20 cellular contexts compared by ENCODE assay signal in the genomic region with DNA sequence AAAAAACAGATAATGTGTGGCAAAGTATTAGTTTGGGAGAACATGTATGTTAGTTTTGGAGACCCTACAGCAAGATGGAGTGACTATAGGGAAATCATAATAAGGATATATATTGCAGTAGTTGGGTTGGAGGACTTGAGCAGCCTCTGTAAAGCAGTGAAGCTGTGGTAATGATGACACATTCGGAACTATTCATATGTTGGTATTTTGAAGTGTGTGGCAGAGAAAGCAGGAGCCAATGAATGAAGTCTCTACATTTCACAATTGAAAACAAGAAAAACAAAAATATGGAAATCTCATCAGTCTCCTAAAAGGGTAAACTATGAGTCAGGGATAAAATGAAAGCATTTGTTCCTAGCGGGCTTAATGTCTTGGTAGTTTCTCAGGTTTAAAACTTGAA.
DNase-seq lines count a peak whose midpoint lies in the region; ATAC-seq, FAIRE-seq and TF ChIP-seq lines count a peak whose summit lies in the region.
"Had no signal": no experiment of that assay in that cellular context is flagged by ENCODE, and none has a peak within 500 bp of the region (broad histone marks: within the 10 kb centered on the region; RNA-seq: fewer than 3 reads in every experiment).

No MANE protein-coding gene starts in this region.

- no peaks in the 10 kb centered on the region for H3K9me3 ChIP-seq in astrocyte (ENCODE audit: insufficient read depth, low read depth, low read length)
- H3K9me3 ChIP-seq: A549 had no signal

- H3K27me3 ChIP-seq in astrocyte (ENCODE audit: insufficient read depth, low read length): no peaks in the 10 kb centered on the region

- H3K36me3 Mint-ChIP-seq in astrocyte (ENCODE audit: low read depth, unreplicated experiment): no peaks in the 10 kb centered on the region
- H3K36me3 Mint-ChIP-seq: activated naive CD4-positive, alpha-beta T cell treated with anti-CD3 and anti-CD28 coated beads, Interleukin-2, amount 10 ng/mL, durations not matched to agents 7 days and 5 days; naive B cell had no signal

- H3K79me2 ChIP-seq in astrocyte (ENCODE audit: insufficient read depth, low read length): no peaks in the 10 kb centered on the region

- peaks cover 18% of the 10 kb centered on the region for H3K4me1 ChIP-seq in astrocyte (ENCODE audit: insufficient read depth, low read length)

- H3K27ac ChIP-seq in astrocyte (ENCODE audit: low read depth, low read length): peak overlapping the region; percentile 35
- H3K27ac ChIP-seq: A549 had no signal

- H3K36me3 ChIP-seq in astrocyte (ENCODE audit: insufficient read depth, low read length): no peaks in the 10 kb centered on the region

- no peak overlapping the region for H3K9ac ChIP-seq in astrocyte (ENCODE audit: low read length)

- peaks cover 23% of the 10 kb centered on the region for H3K4me1 Mint-ChIP-seq in astrocyte (ENCODE audit: low read depth, unreplicated experiment)
- H3K4me1 Mint-ChIP-seq: activated naive CD4-positive, alpha-beta T cell treated with anti-CD3 and anti-CD28 coated beads, Interleukin-2, amount 10 ng/mL, durations not matched to agents 7 days and 5 days; naive B cell had no signal

- H3K4me3 ChIP-seq in AG04449 (ENCODE audit: low read depth, low read length) (no peak overlapping the region), astrocyte (ENCODE audit: insufficient read depth, low read depth, low read length) (no peak overlapping the region), fibroblast of villous mesenchyme (ENCODE audit: low read depth, low read length) (no peak overlapping the region)
- H3K4me3 ChIP-seq: A549 had no signal

- no peak overlapping the region for H2AFZ ChIP-seq in astrocyte (ENCODE audit: low read depth, low read length)

- POLR2A ChIA-PET in AG04449 (lab: Yijun Ruan, JAX): no interaction called here

- no peak overlapping the region for H3K4me3 Mint-ChIP-seq in astrocyte (ENCODE audit: unreplicated experiment)
- H3K4me3 Mint-ChIP-seq: activated naive CD4-positive, alpha-beta T cell treated with anti-CD3 and anti-CD28 coated beads, Interleukin-2, amount 10 ng/mL, durations not matched to agents 7 days and 5 days; naive B cell; stimulated activated naive CD8-positive, alpha-beta T cell treated with anti-CD3 and anti-CD28 coated beads, Interleukin-15, Interleukin-2, amounts not matched to agents 100 ng/mL and 50 ng/mL, for 24 hours had no signal

- TF ChIP-seq CTCF in AG04449 (IDR thresholded peaks at IDR 0.05; ENCODE audit: insufficient read depth, low read length, missing control alignments) (no peak), astrocyte (IDR thresholded peaks at IDR 0.05; ENCODE audit: insufficient read depth, low read depth, low read length) (no peak), fibroblast of villous mesenchyme (IDR thresholded peaks at IDR 0.05; ENCODE audit: insufficient read depth, low read depth, low read length) (no peak)

- H3K9me3 Mint-ChIP-seq in astrocyte (ENCODE audit: unreplicated experiment): no peaks in the 10 kb centered on the region
- H3K9me3 Mint-ChIP-seq: activated naive CD4-positive, alpha-beta T cell treated with anti-CD3 and anti-CD28 coated beads, Interleukin-2, amount 10 ng/mL, durations not matched to agents 7 days and 5 days; naive B cell had no signal

- peak overlapping the region; percentile 19 for H3K4me2 ChIP-seq in astrocyte (ENCODE audit: low read length)
- H3K4me2 ChIP-seq: A549 had no signal

- CTCF ChIA-PET in AG04449 (lab: Yijun Ruan, JAX): interaction anchor here (1.3 kb wide), 1 partner anchor 21 kb away, joined by 5 read pairs; no protein-coding TSS in a partner anchor

- no peak for ATAC-seq in HG03135 (IDR thresholded peaks at IDR 0.05; ENCODE audit: unreplicated experiment)
- no peak for ATAC-seq in GM18870 (IDR thresholded peaks at IDR 0.05; ENCODE audit: unreplicated experiment)
- ATAC-seq: A549 had no signal

- H3K27me3 Mint-ChIP-seq in astrocyte (ENCODE audit: low read depth, unreplicated experiment): no peaks in the 10 kb centered on the region
- H3K27me3 Mint-ChIP-seq: activated naive CD4-positive, alpha-beta T cell treated with anti-CD3 and anti-CD28 coated beads, Interleukin-2, amount 10 ng/mL, durations not matched to agents 7 days and 5 days; naive B cell; stimulated activated naive CD8-positive, alpha-beta T cell treated with anti-CD3 and anti-CD28 coated beads, Interleukin-15, Interleukin-2, amounts not matched to agents 100 ng/mL and 50 ng/mL, for 24 hours had no signal

- FAIRE-seq in astrocyte (lab: Jason Lieb, UNC): peak; percentile 34
- FAIRE-seq: A549, G401.6, GM12892 had no signal

- H3K27ac Mint-ChIP-seq in astrocyte (ENCODE audit: unreplicated experiment): peak overlapping the region; percentile 90
- H3K27ac Mint-ChIP-seq: activated naive CD4-positive, alpha-beta T cell treated with anti-CD3 and anti-CD28 coated beads, Interleukin-2, amount 10 ng/mL, durations not matched to agents 7 days and 5 days; naive B cell; stimulated activated naive CD8-positive, alpha-beta T cell treated with anti-CD3 and anti-CD28 coated beads, Interleukin-15, Interleukin-2, amounts not matched to agents 100 ng/mL and 50 ng/mL, for 24 hours had no signal

- DNase-seq in AG04449 (ENCODE audit: low read depth, low spot score) (peak; percentile 24), HS-27A (ENCODE audit: low read depth) (peak; percentile 62), astrocyte (ENCODE audit: low read depth) (peak; percentile 68), fibroblast of villous mesenchyme (ENCODE audit: low read depth) (peak; percentile 71), iPS-NIHi11 (ENCODE audit: low spot score) (no peak), occipital lobe (lab: John Stamatoyannopoulos, UW) (no peak)
- DNase-seq: activated CD4-positive, alpha-beta T cell treated with anti-CD3 and anti-CD28 coated beads, Interleukin-2, amount 50 U/mL, for 1 hour; activated naive CD4-positive, alpha-beta T cell treated with anti-CD3 and anti-CD28 coated beads, Interleukin-2, amount 10 ng/mL, durations not matched to agents 7 days and 5 days; effector memory CD4-positive, alpha-beta T cell; H7; naive B cell; NCI-H2029; NCI-H524 treated with DMSO at 0.1 percent for 48 hours; posterior cingulate gyrus had no signal

- no peaks in the 10 kb centered on the region for H4K20me1 ChIP-seq in astrocyte (ENCODE audit: insufficient read depth, low read length)

Comparison
In these comparisons a context has a peak if more than half of its experiments do, and no peak if none do; other contexts are left out.
1. DNase-seq: peak in AG04449 (single experiment), HS-27A (single experiment), astrocyte (single experiment) and fibroblast of villous mesenchyme (single experiment); none in iPS-NIHi11 (single experiment) and occipital lobe (single experiment).